Comparison of ENCODE assay signal across 21 cellular contexts in genomic region chr12:109301643-109302176, GRCh38. TPM values are rescaled to one million over a fixed set of nuclear protein-coding genes. Genes with fewer than 3 reads are reported as not detected.
A peak's percentile ranks its signal among the peaks of the same experiment; 100 is the strongest.
DNase-seq lines count a peak whose midpoint lies in the region; ATAC-seq, FAIRE-seq and TF ChIP-seq lines count a peak whose summit lies in the region.
"Had no signal": no experiment of that assay in that cellular context is flagged by ENCODE, and none has a peak within 500 bp of the region (broad histone marks: within the 10 kb centered on the region; RNA-seq: fewer than 3 reads in every experiment).

No MANE protein-coding gene starts in this region.

- H3K4ac ChIP-seq in H1 (replicated peaks; ENCODE audit: insufficient read length, low read depth, low read length): no peak overlapping the region

- TF ChIP-seq POLR2A in A549 (IDR thresholded peaks at IDR 0.05; ENCODE audit: low read length) (no peak), H1 (IDR thresholded peaks at IDR 0.05; ENCODE audit: control extremely low read depth in 1 of 2, low read depth in 2 of 2, low read length in 2 of 2) (no peak)

- WGBS in A549 (ENCODE audit: missing lambda C conversion rate): 63% methylated on average over 3 of the region's 3 CpGs
- WGBS in H1 (ENCODE audit: extremely low coverage in 1 of 2, insufficient coverage in 1 of 2, insufficient read length in 1 of 2, insufficient replicate concordance in 2 of 2, low coverage in 1 of 2, low lambda C conversion rate in 2 of 2, missing lambda C conversion rate in 1 of 2), 2 experiments: 87% methylated on average over 3 of the region's 3 CpGs; no CpG with 5 or more reads in 1 of the 2 experiments

- peaks cover 47% of the 10 kb centered on the region for H3K27me3 Mint-ChIP-seq in neural crest cell (ENCODE audit: low read depth)

- no peak overlapping the region for H4K5ac ChIP-seq in H1 (ENCODE audit: insufficient read length, low read depth, low read length)

- no peak overlapping the region for H2AK5ac ChIP-seq in H1 (ENCODE audit: low read depth, low read length)

- no peaks in the 10 kb centered on the region for H3K36me3 ChIP-seq in H1 (ENCODE audit: control insufficient read depth in 2 of 4, insufficient read depth in 4 of 4, low read length in 3 of 4)
- H3K36me3 ChIP-seq: BLaER1 had no signal

- no peak overlapping the region for H2AFZ ChIP-seq in H1 (ENCODE audit: low read length)

- H3K27me3 ChIP-seq in H1 (replicated peaks in 1 of 4; ENCODE audit: control insufficient read depth in 3 of 4, extremely low read depth in 1 of 4, insufficient read depth in 3 of 4, low read length in 3 of 4): peaks cover 0 to 8% (median 2%) of the 10 kb centered on the region in 4 experiments; a peak in 3 of 7 replicates

- POLR2A ChIA-PET in A549 (lab: Yijun Ruan, JAX) (interaction anchor here (1.5 kb wide), 1 partner anchor 84 kb away, joined by 4 read pairs; no protein-coding TSS in a partner anchor), H1 (lab: Charles Lee; ENCODE audit: partially characterized antibody) (interaction anchor here (1.5 kb wide), 1 partner anchor 8 kb away, joined by 3 read pairs; no protein-coding TSS in a partner anchor), RWPE1 (lab: Yijun Ruan, JAX; ENCODE audit: low non-redundant PET) (no interaction called here)

- no peak for TF ChIP-seq RAD21 in A549 (conservative IDR thresholded peaks at IDR 0.05 in 1 of 2, IDR thresholded peaks at IDR 0.05 in 1 of 2)
- TF ChIP-seq RAD21 in H1 (IDR thresholded peaks at IDR 0.05 in 1 of 2, conservative IDR thresholded peaks at IDR 0.05 in 1 of 2; ENCODE audit: low read depth in 2 of 2, low read length in 2 of 2): no peak

- no peak overlapping the region for H3K4me3 Mint-ChIP-seq in neural crest cell
- H3K4me3 Mint-ChIP-seq: CD4-positive, alpha-beta memory T cell had no signal

- H2BK5ac ChIP-seq in H1 (ENCODE audit: low read depth, low read length): no peak overlapping the region

- no peaks in the 10 kb centered on the region for H3K9me3 Mint-ChIP-seq in neural crest cell
- H3K9me3 Mint-ChIP-seq: CD4-positive, alpha-beta memory T cell had no signal

- no peaks in the 10 kb centered on the region for H3K36me3 Mint-ChIP-seq in neural crest cell (ENCODE audit: low read depth)
- H3K36me3 Mint-ChIP-seq: CD4-positive, alpha-beta memory T cell had no signal

- H3K23me2 ChIP-seq in H1 (ENCODE audit: low read depth, low read length): no peaks in the 10 kb centered on the region

- H2BK12ac ChIP-seq in H1 (ENCODE audit: low read depth, low read length): 0 out of 2 replicates have a peak overlapping the region, but pooled peaks have one; percentile 22

- H3K56ac ChIP-seq in H1 (replicated peaks; ENCODE audit: insufficient read length, low read depth, low read length): no peak overlapping the region

- H3K4me3 ChIP-seq in A549 (no peak overlapping the region), H1 (ENCODE audit: extremely low read depth in 1 of 4, insufficient read depth in 2 of 4, low read depth in 3 of 4, low read length in 4 of 4) (no peak overlapping the region)
- H3K4me3 ChIP-seq: BLaER1, SK-N-MC had no signal

- H3K23ac ChIP-seq in H1 (ENCODE audit: insufficient read length): no peak overlapping the region

- no peaks in the 10 kb centered on the region for H3K4me1 Mint-ChIP-seq in neural crest cell
- H3K4me1 Mint-ChIP-seq: CD4-positive, alpha-beta memory T cell had no signal

- H4K91ac ChIP-seq in H1 (replicated peaks; ENCODE audit: insufficient read length, low read length): no peak overlapping the region

- no peak overlapping the region for H3K9ac ChIP-seq in H1 (replicated peaks in 1 of 4; ENCODE audit: extremely low read depth in 1 of 4, low read depth in 3 of 4, low read length in 3 of 4)
- H3K9ac ChIP-seq: BLaER1 had no signal

- no peaks in the 10 kb centered on the region for H3K79me1 ChIP-seq in H1 (ENCODE audit: low read depth, low read length)

- H3K9me3 ChIP-seq in A549: no peaks in the 10 kb centered on the region
- H3K9me3 ChIP-seq in H1 (ENCODE audit: insufficient read depth in 2 of 2, low read depth in 1 of 2, low read length in 1 of 2): no peaks in the 10 kb centered on the region
- H3K9me3 ChIP-seq: BLaER1 had no signal

- TF ChIP-seq CTCF in A549 (IDR thresholded peaks at IDR 0.05): no peak
- no peak for TF ChIP-seq CTCF in H1 (IDR thresholded peaks at IDR 0.05; ENCODE audit: control extremely low read depth in 1 of 3, insufficient read depth in 1 of 3, low read depth in 1 of 3, low read length in 3 of 3)
- no peak for TF ChIP-seq CTCF in neural crest cell (conservative IDR thresholded peaks at IDR 0.05)
- TF ChIP-seq CTCF in RWPE1 (conservative IDR thresholded peaks at IDR 0.05; ENCODE audit: low read depth): no peak

- H3K4me2 ChIP-seq in A549 (no peak overlapping the region), H1 (ENCODE audit: insufficient read depth in 1 of 2, low read depth in 2 of 2, low read length in 2 of 2) (no peak overlapping the region)
- H3K4me2 ChIP-seq: BLaER1 had no signal

- FAIRE-seq in A549 (lab: Jason Lieb, UNC) (no peak), H1 (lab: Jason Lieb, UNC) (no peak)
- FAIRE-seq: GM19239, RCC 7860 had no signal

- no peak overlapping the region for H2BK20ac ChIP-seq in H1 (ENCODE audit: low read length)

- peak in 1 of 2 experiments; percentile 9; a peak in 2 of 6 replicates for ATAC-seq in A549

- DNase-seq in A549 (ENCODE audit: low read depth in 1 of 2, low spot score in 1 of 2) (no peak), HuH-7.5 (ENCODE audit: low spot score) (peak; percentile 5), H1 (ENCODE audit: low read depth in 1 of 2, low spot score in 2 of 2) (no peak), neural crest cell (ENCODE audit: low read depth, low spot score) (no peak), DMS153 treated with DMSO at 0.1 percent for 48 hours (lab: John Stamatoyannopoulos, UW; ENCODE audit: unreplicated experiment) (no peak), RWPE1 (ENCODE audit: low spot score) (no peak), RPMI8226 (no peak)
- DNase-seq: Calu3; CD4-positive, alpha-beta memory T cell; DMS153; EL; GOT3; NCI-H1694 treated with DMSO at 0.1 percent for 48 hours; NCI-H2081 treated with DMSO at 0.1 percent for 48 hours; NCI-H446; SHP77 treated with DMSO at 0.1 percent for 48 hours had no signal

- no peak overlapping the region for H3K18ac ChIP-seq in H1 (ENCODE audit: extremely low read depth, low read length)

- CTCF ChIA-PET in A549 (lab: Yijun Ruan, JAX) (interaction anchor here (0.7 to 4.2 kb wide), 7 partner anchors 10 to 65 kb away, joined by 3 to 15 read pairs (median 4); no protein-coding TSS in a partner anchor), H1 (lab: Charles Lee; ENCODE audit: partially characterized antibody) (interaction anchor here (0.8 to 2.3 kb wide), 5 partner anchors 11 to 296 kb away, joined by 3 to 9 read pairs (median 5); no protein-coding TSS in a partner anchor), RWPE1 (lab: Yijun Ruan, JAX) (interaction anchor here (0.6 to 2.0 kb wide), 5 partner anchors 14 to 1344 kb away, joined by 3 to 8 read pairs (median 3); no protein-coding TSS in a partner anchor)

- no peak for TF ChIP-seq EP300 in A549 (IDR thresholded peaks at IDR 0.05)
- no peak for TF ChIP-seq EP300 in H1 (IDR thresholded peaks at IDR 0.05; ENCODE audit: borderline replicate concordance in 1 of 2, low read depth in 2 of 2, low read length in 2 of 2)

- no peak overlapping the region for H2BK15ac ChIP-seq in H1 (ENCODE audit: low read length)

- H2BK120ac ChIP-seq in H1 (replicated peaks; ENCODE audit: low read depth, low read length): no peak overlapping the region

- no peak overlapping the region for H3K14ac ChIP-seq in H1 (ENCODE audit: insufficient read length)

- H3K4me1 ChIP-seq in A549: no peaks in the 10 kb centered on the region; the same call in 2 of the 3 replicates
- no peaks in the 10 kb centered on the region for H3K4me1 ChIP-seq in H1 (replicated peaks in 1 of 4; ENCODE audit: control insufficient read depth in 3 of 4, insufficient read depth in 4 of 4, low read length in 3 of 4)

- H3K27ac Mint-ChIP-seq in neural crest cell (ENCODE audit: unreplicated experiment): peak overlapping the region; percentile 17

- peaks cover 0 to 2% of the 10 kb centered on the region in 2 experiments for H4K20me1 ChIP-seq in H1 (replicated peaks in 1 of 2; ENCODE audit: control insufficient read depth in 1 of 2, insufficient read depth in 2 of 2, low read length in 2 of 2)

- H4K8ac ChIP-seq in H1 (ENCODE audit: extremely low read depth, insufficient read depth, low read length): no peak overlapping the region

- no peaks in the 10 kb centered on the region for H3K79me2 ChIP-seq in H1 (ENCODE audit: control insufficient read depth in 1 of 2, insufficient read depth in 2 of 2, low read length in 2 of 2)

- H3K27ac ChIP-seq in A549 (no peak overlapping the region), H1 (ENCODE audit: low read depth, low read length) (no peak overlapping the region), RWPE1 (no peak overlapping the region)
- H3K27ac ChIP-seq: BLaER1, SK-N-MC had no signal

RNA-seq across cellular contexts. Expression of gene FOXN4, which starts 7.4 kb away (rescaled TPM):
- polyA plus RNA-seq in A549 (2011; rRNA removed): 0.04 TPM in 1 of 2 replicates, not detected in the other
- polyA plus RNA-seq in A549 (2012; cell fraction: cytosol; rRNA removed): 0.03 and 0.08 TPM in 2 replicates
- 0.50 and 0.61 TPM in 2 replicates for polyA plus RNA-seq in A549 (2012; cell fraction: nucleus; rRNA removed)
- polyA plus RNA-seq in A549 (2017; fragmentation: RNase III; extraction: RNeasy Plus Mini Kit Qiagen cat#74134 plus additional on column Dnase treatment): 0.04 to 0.07 TPM (median 0.05 TPM) in 3 replicates
- polyA minus RNA-seq in A549 (2011; rRNA and poly(A)+ RNA removed): not detected in 2 replicates
- total RNA-seq in H1 (2021; fragmentation: NEBNext Ultra II Directional; extraction: Animal tissue kit (Norgen Biotek cat#: 25700)): 0.26 and 0.57 TPM in 2 replicates
- polyA plus RNA-seq in H1 (2011; rRNA removed): 0.29 and 0.78 TPM in 2 replicates
- polyA plus RNA-seq in H1 (2011; cell fraction: cytosol; rRNA removed): 0.52 TPM
- polyA plus RNA-seq in H1 (2011; cell fraction: nucleus; rRNA removed): 1.4 TPM
- polyA plus RNA-seq in H1 (2012, experiment 1 of 2): 0.23 to 0.56 TPM (median 0.35 TPM) in 4 replicates
- 0.17 TPM for polyA plus RNA-seq in H1 (2012, experiment 2 of 2)
- polyA plus RNA-seq in H1 (2013, experiment 1 of 2): 0.30 TPM
- polyA plus RNA-seq in H1 (2013, experiment 2 of 2): 0.31 TPM
- 0.16 and 0.22 TPM in 2 replicates for polyA minus RNA-seq in H1 (2011; rRNA and poly(A)+ RNA removed)
- not detected for polyA minus RNA-seq in H1 (2011; cell fraction: cytosol; rRNA and poly(A)+ RNA removed)
- 0.80 TPM for polyA minus RNA-seq in H1 (2011; cell fraction: nucleus; rRNA and poly(A)+ RNA removed)
- 1.3 and 1.7 TPM in 2 replicates for total RNA-seq in neural crest cell
- total RNA-seq: Calu3; CD4-positive, alpha-beta memory T cell; MCF 10A had no signal
- polyA plus RNA-seq: CD4-positive, alpha-beta memory T cell had no signal

RNA-seq across cellular contexts. Expression of gene MYO1H, which starts 46.0 kb away (rescaled TPM):
- polyA plus RNA-seq in A549 (2011; rRNA removed) (not detected in 2 replicates), A549 (2017; fragmentation: RNase III; extraction: RNeasy Plus Mini Kit Qiagen cat#74134 plus additional on column Dnase treatment) (not detected in 3 replicates), H1 (2011; rRNA removed) (0.03 and 0.05 TPM in 2 replicates)
- polyA plus RNA-seq in A549 (2012; cell fraction: cytosol; rRNA removed): not detected in 2 replicates
- polyA plus RNA-seq in A549 (2012; cell fraction: nucleus; rRNA removed): not detected in 2 replicates
- not detected in 2 replicates for polyA minus RNA-seq in A549 (2011; rRNA and poly(A)+ RNA removed)
- total RNA-seq in H1 (2021; fragmentation: NEBNext Ultra II Directional; extraction: Animal tissue kit (Norgen Biotek cat#: 25700)): not detected in 2 replicates
- not detected for polyA plus RNA-seq in H1 (2011; cell fraction: cytosol; rRNA removed)
- 0.03 TPM for polyA plus RNA-seq in H1 (2011; cell fraction: nucleus; rRNA removed)
- 0.06 to 0.54 TPM (median 0.29 TPM) in 3 of 4 replicates, not detected in the other for polyA plus RNA-seq in H1 (2012, experiment 1 of 2)
- not detected for polyA plus RNA-seq in H1 (2012, experiment 2 of 2)
- polyA plus RNA-seq in H1 (2013, experiment 1 of 2): 0.06 TPM
- 0.11 TPM for polyA plus RNA-seq in H1 (2013, experiment 2 of 2)
- not detected in 2 replicates for polyA minus RNA-seq in H1 (2011; rRNA and poly(A)+ RNA removed)
- polyA minus RNA-seq in H1 (2011; cell fraction: cytosol; rRNA and poly(A)+ RNA removed): not detected
- polyA minus RNA-seq in H1 (2011; cell fraction: nucleus; rRNA and poly(A)+ RNA removed): not detected
- total RNA-seq in neural crest cell: not detected in 2 replicates
- total RNA-seq: Calu3; CD4-positive, alpha-beta memory T cell; MCF 10A had no signal
- polyA plus RNA-seq: CD4-positive, alpha-beta memory T cell had no signal
